1 cellular context compared by ENCODE assay signal in genomic region chr2:9169310-9170107, GRCh38.
TF ChIP-seq lines count a peak whose summit lies in the region.

No MANE protein-coding gene starts in this region.

TF ChIP-seq in K562, 482 proteins besides CTCF, POLR2A, EP300 and RAD21 (continued from another document and continues in another):
- TF ChIP-seq, protein P1, sequence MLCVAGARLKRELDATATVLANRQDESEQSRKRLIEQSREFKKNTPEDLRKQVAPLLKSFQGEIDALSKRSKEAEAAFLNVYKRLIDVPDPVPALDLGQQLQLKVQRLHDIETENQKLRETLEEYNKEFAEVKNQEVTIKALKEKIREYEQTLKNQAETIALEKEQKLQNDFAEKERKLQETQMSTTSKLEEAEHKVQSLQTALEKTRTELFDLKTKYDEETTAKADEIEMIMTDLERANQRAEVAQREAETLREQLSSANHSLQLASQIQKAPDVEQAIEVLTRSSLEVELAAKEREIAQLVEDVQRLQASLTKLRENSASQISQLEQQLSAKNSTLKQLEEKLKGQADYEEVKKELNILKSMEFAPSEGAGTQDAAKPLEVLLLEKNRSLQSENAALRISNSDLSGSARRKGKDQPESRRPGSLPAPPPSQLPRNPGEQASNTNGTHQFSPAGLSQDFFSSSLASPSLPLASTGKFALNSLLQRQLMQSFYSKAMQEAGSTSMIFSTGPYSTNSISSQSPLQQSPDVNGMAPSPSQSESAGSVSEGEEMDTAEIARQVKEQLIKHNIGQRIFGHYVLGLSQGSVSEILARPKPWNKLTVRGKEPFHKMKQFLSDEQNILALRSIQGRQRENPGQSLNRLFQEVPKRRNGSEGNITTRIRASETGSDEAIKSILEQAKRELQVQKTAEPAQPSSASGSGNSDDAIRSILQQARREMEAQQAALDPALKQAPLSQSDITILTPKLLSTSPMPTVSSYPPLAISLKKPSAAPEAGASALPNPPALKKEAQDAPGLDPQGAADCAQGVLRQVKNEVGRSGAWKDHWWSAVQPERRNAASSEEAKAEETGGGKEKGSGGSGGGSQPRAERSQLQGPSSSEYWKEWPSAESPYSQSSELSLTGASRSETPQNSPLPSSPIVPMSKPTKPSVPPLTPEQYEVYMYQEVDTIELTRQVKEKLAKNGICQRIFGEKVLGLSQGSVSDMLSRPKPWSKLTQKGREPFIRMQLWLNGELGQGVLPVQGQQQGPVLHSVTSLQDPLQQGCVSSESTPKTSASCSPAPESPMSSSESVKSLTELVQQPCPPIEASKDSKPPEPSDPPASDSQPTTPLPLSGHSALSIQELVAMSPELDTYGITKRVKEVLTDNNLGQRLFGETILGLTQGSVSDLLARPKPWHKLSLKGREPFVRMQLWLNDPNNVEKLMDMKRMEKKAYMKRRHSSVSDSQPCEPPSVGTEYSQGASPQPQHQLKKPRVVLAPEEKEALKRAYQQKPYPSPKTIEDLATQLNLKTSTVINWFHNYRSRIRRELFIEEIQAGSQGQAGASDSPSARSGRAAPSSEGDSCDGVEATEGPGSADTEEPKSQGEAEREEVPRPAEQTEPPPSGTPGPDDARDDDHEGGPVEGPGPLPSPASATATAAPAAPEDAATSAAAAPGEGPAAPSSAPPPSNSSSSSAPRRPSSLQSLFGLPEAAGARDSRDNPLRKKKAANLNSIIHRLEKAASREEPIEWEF (CRISPR knock-in tag; IDR thresholded peaks at IDR 0.05): peak; percentile 96
- TF ChIP-seq MAZ (CRISPR knock-in tag; conservative IDR thresholded peaks at IDR 0.05 in 1 of 2, IDR thresholded peaks at IDR 0.05 in 1 of 2): peak in 1 of 2 experiments; percentile 91; a peak in 2 of 4 replicates
- TF ChIP-seq, protein P2, sequence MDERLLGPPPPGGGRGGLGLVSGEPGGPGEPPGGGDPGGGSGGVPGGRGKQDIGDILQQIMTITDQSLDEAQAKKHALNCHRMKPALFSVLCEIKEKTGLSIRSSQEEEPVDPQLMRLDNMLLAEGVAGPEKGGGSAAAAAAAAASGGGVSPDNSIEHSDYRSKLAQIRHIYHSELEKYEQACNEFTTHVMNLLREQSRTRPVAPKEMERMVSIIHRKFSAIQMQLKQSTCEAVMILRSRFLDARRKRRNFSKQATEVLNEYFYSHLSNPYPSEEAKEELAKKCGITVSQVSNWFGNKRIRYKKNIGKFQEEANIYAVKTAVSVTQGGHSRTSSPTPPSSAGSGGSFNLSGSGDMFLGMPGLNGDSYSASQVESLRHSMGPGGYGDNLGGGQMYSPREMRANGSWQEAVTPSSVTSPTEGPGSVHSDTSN (CRISPR knock-in tag; IDR thresholded peaks at IDR 0.05; ENCODE audit: low read depth): no peak
- TF ChIP-seq, protein P2 (tag; conservative IDR thresholded peaks at IDR 0.05; ENCODE audit: low read depth): peak; percentile 67
- no peak for TF ChIP-seq NR2C2 (CRISPR knock-in tag; IDR thresholded peaks at IDR 0.05)
- peak; percentile 91 for TF ChIP-seq NR2C2 (tag; IDR thresholded peaks at IDR 0.05)
- peak; percentile 95 for TF ChIP-seq IRF9 (tag; IDR thresholded peaks at IDR 0.05)
- TF ChIP-seq MITF (IDR thresholded peaks at IDR 0.05): no peak
- TF ChIP-seq, protein P3, sequence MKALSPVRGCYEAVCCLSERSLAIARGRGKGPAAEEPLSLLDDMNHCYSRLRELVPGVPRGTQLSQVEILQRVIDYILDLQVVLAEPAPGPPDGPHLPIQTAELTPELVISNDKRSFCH (CRISPR knock-in tag; IDR thresholded peaks at IDR 0.05): peak; percentile 88
- TF ChIP-seq, protein P3 (tag; IDR thresholded peaks at IDR 0.05): peak; percentile 99
- TF ChIP-seq, protein P4, sequence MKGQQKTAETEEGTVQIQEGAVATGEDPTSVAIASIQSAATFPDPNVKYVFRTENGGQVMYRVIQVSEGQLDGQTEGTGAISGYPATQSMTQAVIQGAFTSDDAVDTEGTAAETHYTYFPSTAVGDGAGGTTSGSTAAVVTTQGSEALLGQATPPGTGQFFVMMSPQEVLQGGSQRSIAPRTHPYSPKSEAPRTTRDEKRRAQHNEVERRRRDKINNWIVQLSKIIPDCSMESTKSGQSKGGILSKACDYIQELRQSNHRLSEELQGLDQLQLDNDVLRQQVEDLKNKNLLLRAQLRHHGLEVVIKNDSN (CRISPR knock-in tag; IDR thresholded peaks at IDR 0.05): no peak
- no peak for TF ChIP-seq ZNF785 (CRISPR knock-in tag; IDR thresholded peaks at IDR 0.05)
- TF ChIP-seq FOS (IDR thresholded peaks at IDR 0.05; ENCODE audit: extremely low read depth, insufficient read length): no peak
- TF ChIP-seq, protein P5, sequence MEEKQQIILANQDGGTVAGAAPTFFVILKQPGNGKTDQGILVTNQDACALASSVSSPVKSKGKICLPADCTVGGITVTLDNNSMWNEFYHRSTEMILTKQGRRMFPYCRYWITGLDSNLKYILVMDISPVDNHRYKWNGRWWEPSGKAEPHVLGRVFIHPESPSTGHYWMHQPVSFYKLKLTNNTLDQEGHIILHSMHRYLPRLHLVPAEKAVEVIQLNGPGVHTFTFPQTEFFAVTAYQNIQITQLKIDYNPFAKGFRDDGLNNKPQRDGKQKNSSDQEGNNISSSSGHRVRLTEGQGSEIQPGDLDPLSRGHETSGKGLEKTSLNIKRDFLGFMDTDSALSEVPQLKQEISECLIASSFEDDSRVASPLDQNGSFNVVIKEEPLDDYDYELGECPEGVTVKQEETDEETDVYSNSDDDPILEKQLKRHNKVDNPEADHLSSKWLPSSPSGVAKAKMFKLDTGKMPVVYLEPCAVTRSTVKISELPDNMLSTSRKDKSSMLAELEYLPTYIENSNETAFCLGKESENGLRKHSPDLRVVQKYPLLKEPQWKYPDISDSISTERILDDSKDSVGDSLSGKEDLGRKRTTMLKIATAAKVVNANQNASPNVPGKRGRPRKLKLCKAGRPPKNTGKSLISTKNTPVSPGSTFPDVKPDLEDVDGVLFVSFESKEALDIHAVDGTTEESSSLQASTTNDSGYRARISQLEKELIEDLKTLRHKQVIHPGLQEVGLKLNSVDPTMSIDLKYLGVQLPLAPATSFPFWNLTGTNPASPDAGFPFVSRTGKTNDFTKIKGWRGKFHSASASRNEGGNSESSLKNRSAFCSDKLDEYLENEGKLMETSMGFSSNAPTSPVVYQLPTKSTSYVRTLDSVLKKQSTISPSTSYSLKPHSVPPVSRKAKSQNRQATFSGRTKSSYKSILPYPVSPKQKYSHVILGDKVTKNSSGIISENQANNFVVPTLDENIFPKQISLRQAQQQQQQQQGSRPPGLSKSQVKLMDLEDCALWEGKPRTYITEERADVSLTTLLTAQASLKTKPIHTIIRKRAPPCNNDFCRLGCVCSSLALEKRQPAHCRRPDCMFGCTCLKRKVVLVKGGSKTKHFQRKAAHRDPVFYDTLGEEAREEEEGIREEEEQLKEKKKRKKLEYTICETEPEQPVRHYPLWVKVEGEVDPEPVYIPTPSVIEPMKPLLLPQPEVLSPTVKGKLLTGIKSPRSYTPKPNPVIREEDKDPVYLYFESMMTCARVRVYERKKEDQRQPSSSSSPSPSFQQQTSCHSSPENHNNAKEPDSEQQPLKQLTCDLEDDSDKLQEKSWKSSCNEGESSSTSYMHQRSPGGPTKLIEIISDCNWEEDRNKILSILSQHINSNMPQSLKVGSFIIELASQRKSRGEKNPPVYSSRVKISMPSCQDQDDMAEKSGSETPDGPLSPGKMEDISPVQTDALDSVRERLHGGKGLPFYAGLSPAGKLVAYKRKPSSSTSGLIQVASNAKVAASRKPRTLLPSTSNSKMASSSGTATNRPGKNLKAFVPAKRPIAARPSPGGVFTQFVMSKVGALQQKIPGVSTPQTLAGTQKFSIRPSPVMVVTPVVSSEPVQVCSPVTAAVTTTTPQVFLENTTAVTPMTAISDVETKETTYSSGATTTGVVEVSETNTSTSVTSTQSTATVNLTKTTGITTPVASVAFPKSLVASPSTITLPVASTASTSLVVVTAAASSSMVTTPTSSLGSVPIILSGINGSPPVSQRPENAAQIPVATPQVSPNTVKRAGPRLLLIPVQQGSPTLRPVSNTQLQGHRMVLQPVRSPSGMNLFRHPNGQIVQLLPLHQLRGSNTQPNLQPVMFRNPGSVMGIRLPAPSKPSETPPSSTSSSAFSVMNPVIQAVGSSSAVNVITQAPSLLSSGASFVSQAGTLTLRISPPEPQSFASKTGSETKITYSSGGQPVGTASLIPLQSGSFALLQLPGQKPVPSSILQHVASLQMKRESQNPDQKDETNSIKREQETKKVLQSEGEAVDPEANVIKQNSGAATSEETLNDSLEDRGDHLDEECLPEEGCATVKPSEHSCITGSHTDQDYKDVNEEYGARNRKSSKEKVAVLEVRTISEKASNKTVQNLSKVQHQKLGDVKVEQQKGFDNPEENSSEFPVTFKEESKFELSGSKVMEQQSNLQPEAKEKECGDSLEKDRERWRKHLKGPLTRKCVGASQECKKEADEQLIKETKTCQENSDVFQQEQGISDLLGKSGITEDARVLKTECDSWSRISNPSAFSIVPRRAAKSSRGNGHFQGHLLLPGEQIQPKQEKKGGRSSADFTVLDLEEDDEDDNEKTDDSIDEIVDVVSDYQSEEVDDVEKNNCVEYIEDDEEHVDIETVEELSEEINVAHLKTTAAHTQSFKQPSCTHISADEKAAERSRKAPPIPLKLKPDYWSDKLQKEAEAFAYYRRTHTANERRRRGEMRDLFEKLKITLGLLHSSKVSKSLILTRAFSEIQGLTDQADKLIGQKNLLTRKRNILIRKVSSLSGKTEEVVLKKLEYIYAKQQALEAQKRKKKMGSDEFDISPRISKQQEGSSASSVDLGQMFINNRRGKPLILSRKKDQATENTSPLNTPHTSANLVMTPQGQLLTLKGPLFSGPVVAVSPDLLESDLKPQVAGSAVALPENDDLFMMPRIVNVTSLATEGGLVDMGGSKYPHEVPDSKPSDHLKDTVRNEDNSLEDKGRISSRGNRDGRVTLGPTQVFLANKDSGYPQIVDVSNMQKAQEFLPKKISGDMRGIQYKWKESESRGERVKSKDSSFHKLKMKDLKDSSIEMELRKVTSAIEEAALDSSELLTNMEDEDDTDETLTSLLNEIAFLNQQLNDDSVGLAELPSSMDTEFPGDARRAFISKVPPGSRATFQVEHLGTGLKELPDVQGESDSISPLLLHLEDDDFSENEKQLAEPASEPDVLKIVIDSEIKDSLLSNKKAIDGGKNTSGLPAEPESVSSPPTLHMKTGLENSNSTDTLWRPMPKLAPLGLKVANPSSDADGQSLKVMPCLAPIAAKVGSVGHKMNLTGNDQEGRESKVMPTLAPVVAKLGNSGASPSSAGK (IDR thresholded peaks at IDR 0.05): no peak
- no peak for TF ChIP-seq CTCFL (IDR thresholded peaks at IDR 0.05; ENCODE audit: borderline replicate concordance, insufficient read depth, low read depth, low read length, poor library complexity, severe bottlenecking)
- peak; percentile 63; the same call in 1 of the 2 replicates for TF ChIP-seq GTF2E2 (tag; IDR thresholded peaks at IDR 0.05)
- TF ChIP-seq ZNF184 (CRISPR knock-in tag; IDR thresholded peaks at IDR 0.05): no peak
